In genomic region chr12:20213851-20214250, GRCh38 we compare ENCODE assay signal across 21 cellular contexts.
DNase-seq lines count a peak whose midpoint lies in the region; ATAC-seq, FAIRE-seq and TF ChIP-seq lines count a peak whose summit lies in the region.
"Had no signal": no experiment of that assay in that cellular context is flagged by ENCODE, and none has a peak within 500 bp of the region (broad histone marks: within the 10 kb centered on the region; RNA-seq: fewer than 3 reads in every experiment).

No MANE protein-coding gene starts in this region.

- intact Hi-C loops in IMR-90 (cut with micrococcal nuclease) = loop anchor here (2.0 to 5.0 kb wide), 3 partner anchors 19 to 477 kb away; no protein-coding TSS in a partner anchor

- H2BK12ac ChIP-seq in trophoblast cell (ENCODE audit: low read length) = no peak overlapping the region

- WGBS in IMR-90 (ENCODE audit: extremely low coverage in 2 of 2, insufficient read length in 1 of 2), 2 experiments = no CpG with 5 or more reads among the region's 5 CpGs
- WGBS in trophoblast cell (ENCODE audit: extremely low coverage, insufficient coverage, insufficient read length) = no CpG with 5 or more reads among the region's 5 CpGs

- H3K27ac ChIP-seq in IMR-90 (ENCODE audit: insufficient read depth, low read length) = no peak overlapping the region
- H3K27ac ChIP-seq in astrocyte (ENCODE audit: low read depth, low read length) = peak overlapping the region; percentile 91
- peak overlapping the region; percentile 39 for H3K27ac ChIP-seq in trophoblast cell (ENCODE audit: low read depth, low read length)
- H3K27ac ChIP-seq: right lobe of liver had no signal

- H3K4ac ChIP-seq in IMR-90 (ENCODE audit: low read depth, low read length) (no peak overlapping the region), trophoblast cell (ENCODE audit: low read depth, low read length) (no peak overlapping the region)

- CTCF ChIA-PET in IMR-90 (lab: Yijun Ruan, JAX) = no interaction called here
- CTCF ChIA-PET in activated CD4-positive, alpha-beta T cell treated with anti-CD3 and anti-CD28 coated beads, Interleukin-2, amount 10 ng/mL, durations not matched to agents 7 days and 5 days (lab: Charles Lee) = no interaction called here

- no peak overlapping the region for H3K4me3 Mint-ChIP-seq in astrocyte (ENCODE audit: unreplicated experiment)
- no peak overlapping the region for H3K4me3 Mint-ChIP-seq in activated CD4-positive, alpha-beta T cell treated with anti-CD3 and anti-CD28 coated beads, Interleukin-2, amount 10 ng/mL, durations not matched to agents 7 days and 5 days
- H3K4me3 Mint-ChIP-seq in stimulated activated effector memory CD8-positive, alpha-beta T cell treated with anti-CD3 and anti-CD28 coated beads, Interleukin-12 subunit alpha, Interleukin-12 subunit beta, amount 100 ng/mL, for 72 hours = no peak overlapping the region
- H3K4me3 Mint-ChIP-seq: activated T-cell treated with anti-CD3 and anti-CD28 coated beads, Interleukin-2, amount 50 U/mL, for 72 hours; CD8-positive, alpha-beta memory T cell; stimulated activated naive CD8-positive, alpha-beta T cell treated with anti-CD3 and anti-CD28 coated beads, Interleukin-15, Interleukin-2, amounts not matched to agents 100 ng/mL and 50 ng/mL, for 24 hours; T-helper 17 cell; WTC11 had no signal

- H3K9me3 Mint-ChIP-seq in astrocyte (ENCODE audit: unreplicated experiment) = peaks cover 12% of the 10 kb centered on the region
- H3K9me3 Mint-ChIP-seq in activated CD4-positive, alpha-beta T cell treated with anti-CD3 and anti-CD28 coated beads, Interleukin-2, amount 10 ng/mL, durations not matched to agents 7 days and 5 days = peaks cover 6% of the 10 kb centered on the region
- H3K9me3 Mint-ChIP-seq in stimulated activated effector memory CD8-positive, alpha-beta T cell treated with anti-CD3 and anti-CD28 coated beads, Interleukin-12 subunit alpha, Interleukin-12 subunit beta, amount 100 ng/mL, for 72 hours = peaks cover 4% of the 10 kb centered on the region
- H3K9me3 Mint-ChIP-seq: CD8-positive, alpha-beta memory T cell had no signal

- H3K23ac ChIP-seq in IMR-90 (ENCODE audit: low read depth, low read length) (no peak overlapping the region), trophoblast cell (ENCODE audit: low read length) (no peak overlapping the region)

- H4K12ac ChIP-seq in trophoblast cell (ENCODE audit: low read depth, low read length) = no peak overlapping the region

- H3K27me3 ChIP-seq in IMR-90 (ENCODE audit: control insufficient read depth, insufficient read depth, low read length) = no peaks in the 10 kb centered on the region
- H3K27me3 ChIP-seq in astrocyte (ENCODE audit: insufficient read depth, low read length) = no peaks in the 10 kb centered on the region
- H3K27me3 ChIP-seq in trophoblast cell (ENCODE audit: insufficient read depth, low read length) = no peaks in the 10 kb centered on the region
- H3K27me3 ChIP-seq: right lobe of liver had no signal

- no TSS peak for BruUV-seq in IMR-90 (replicated peaks; lab: Mats Ljungman, UMichigan)

- H3K4me1 ChIP-seq in IMR-90 (ENCODE audit: control insufficient read depth, insufficient read depth, low read length) (peaks cover 1% of the 10 kb centered on the region), astrocyte (ENCODE audit: insufficient read depth, low read length) (peaks cover 17% of the 10 kb centered on the region), trophoblast cell (ENCODE audit: control insufficient read depth in 1 of 2, insufficient read depth in 2 of 2, low read length in 2 of 2) (no peaks in the 10 kb centered on the region)

- H3K4me2 ChIP-seq in IMR-90 (ENCODE audit: low read depth, low read length) (no peak overlapping the region), astrocyte (ENCODE audit: low read length) (no peak overlapping the region), trophoblast cell (ENCODE audit: low read length) (no peak overlapping the region)

- H4K20me1 ChIP-seq in IMR-90 (ENCODE audit: insufficient read depth, low read length) (no peaks in the 10 kb centered on the region), astrocyte (ENCODE audit: insufficient read depth, low read length) (no peaks in the 10 kb centered on the region)

- H3K27ac Mint-ChIP-seq in astrocyte (ENCODE audit: unreplicated experiment) = no peak overlapping the region
- H3K27ac Mint-ChIP-seq in activated CD4-positive, alpha-beta T cell treated with anti-CD3 and anti-CD28 coated beads, Interleukin-2, amount 10 ng/mL, durations not matched to agents 7 days and 5 days = no peak overlapping the region
- no peak overlapping the region for H3K27ac Mint-ChIP-seq in stimulated activated effector memory CD8-positive, alpha-beta T cell treated with anti-CD3 and anti-CD28 coated beads, Interleukin-12 subunit alpha, Interleukin-12 subunit beta, amount 100 ng/mL, for 72 hours
- H3K27ac Mint-ChIP-seq: activated naive CD4-positive, alpha-beta T cell treated with anti-CD3 and anti-CD28 coated beads, Interleukin-2, amount 50 U/mL, for 72 hours; activated T-cell treated with anti-CD3 and anti-CD28 coated beads, Interleukin-2, amount 50 U/mL, for 72 hours; CD8-positive, alpha-beta memory T cell; stimulated activated naive CD8-positive, alpha-beta T cell treated with anti-CD3 and anti-CD28 coated beads, Interleukin-15, Interleukin-2, amounts not matched to agents 100 ng/mL and 50 ng/mL, for 24 hours; T-helper 17 cell had no signal

- no peak overlapping the region for H3K56ac ChIP-seq in IMR-90 (ENCODE audit: extremely low read depth, insufficient read depth, low read length)

- no peak overlapping the region for H2AK9ac ChIP-seq in IMR-90 (replicated peaks; ENCODE audit: low read depth, low read length, poor library complexity)

- H3K18ac ChIP-seq in IMR-90 (ENCODE audit: low read depth, low read length) = no peak overlapping the region; the same call in 1 of the 2 replicates
- H3K18ac ChIP-seq in trophoblast cell (ENCODE audit: low read length) = no peak overlapping the region

- H3K9me3 ChIP-seq in IMR-90 (ENCODE audit: control insufficient read depth, insufficient read depth, low read length) (no peaks in the 10 kb centered on the region), astrocyte (ENCODE audit: insufficient read depth, low read depth, low read length) (no peaks in the 10 kb centered on the region), trophoblast cell (ENCODE audit: insufficient read depth, low read depth, low read length) (no peaks in the 10 kb centered on the region)
- H3K9me3 ChIP-seq: right lobe of liver had no signal

- POLR2A ChIA-PET in IMR-90 (lab: Charles Lee; ENCODE audit: unreplicated experiment) = no interaction called here
- POLR2A ChIA-PET in activated CD4-positive, alpha-beta T cell treated with anti-CD3 and anti-CD28 coated beads, Interleukin-2, amount 10 ng/mL, durations not matched to agents 7 days and 5 days (lab: Charles Lee) = no interaction called here

- H4K91ac ChIP-seq in IMR-90 (ENCODE audit: insufficient read depth, low read depth, low read length) (no peak overlapping the region), trophoblast cell (ENCODE audit: low read depth, low read length) (no peak overlapping the region)

- no peaks in the 10 kb centered on the region for H3K79me2 ChIP-seq in astrocyte (ENCODE audit: insufficient read depth, low read length)
- H3K79me2 ChIP-seq in trophoblast cell (ENCODE audit: control insufficient read depth, insufficient read depth, low read length, poor library complexity) = no peaks in the 10 kb centered on the region

- H3K14ac ChIP-seq in IMR-90 (replicated peaks; ENCODE audit: low read depth, low read length) (no peak overlapping the region), trophoblast cell (ENCODE audit: low read length) (no peak overlapping the region)

- H2BK120ac ChIP-seq in IMR-90 (ENCODE audit: low read depth, low read length) = no peak overlapping the region
- no peak overlapping the region for H2BK120ac ChIP-seq in trophoblast cell (ENCODE audit: insufficient read depth, low read length, poor library complexity)

- no peak for DNase-seq in IMR-90
- DNase-seq in astrocyte (ENCODE audit: low read depth) = no peak
- DNase-seq in fibroblast of the aortic adventitia (ENCODE audit: low read depth) = peak; percentile 39
- DNase-seq in trophoblast cell = no peak
- no peak for DNase-seq in HuH-7 (ENCODE audit: low spot score)
- no peak for DNase-seq in activated CD4-positive, alpha-beta T cell treated with anti-CD3 and anti-CD28 coated beads, Interleukin-2, amount 10 ng/mL, durations not matched to agents 7 days and 5 days
- no peak for DNase-seq in stimulated activated effector memory CD8-positive, alpha-beta T cell treated with anti-CD3 and anti-CD28 coated beads, Interleukin-12 subunit alpha, Interleukin-12 subunit beta, amount 100 ng/mL, for 72 hours (ENCODE audit: low spot score in 2 of 2)
- DNase-seq: activated T-cell treated with anti-CD3 and anti-CD28 coated beads, Interleukin-2, amount 50 U/mL, for 72 hours; CD8-positive, alpha-beta memory T cell; DND-41; KBM-7; NCI-H1092 treated with DMSO at 0.1 percent for 48 hours; NCI-H510A; right lobe of liver; SHP77; stimulated activated CD4-positive, alpha-beta T cell treated with anti-CD3 and anti-CD28 coated beads, Interleukin-1b, Interleukin-23, amount 100 ng/mL, for 48 hours; T-helper 17 cell had no signal

- in situ Hi-C loops in IMR-90 (cut with MboI; ENCODE audit: low sequenced_read_pairs) = loop anchor here (10.0 to 25.0 kb wide), 2 partner anchors 302 to 469 kb away; no protein-coding TSS in a partner anchor

- no peak for FAIRE-seq in astrocyte (lab: Jason Lieb, UNC)

- H4K5ac ChIP-seq in IMR-90 (ENCODE audit: low read depth, low read length) = no peak overlapping the region

- H4K8ac ChIP-seq in IMR-90 (ENCODE audit: low read depth in 2 of 2, low read length in 2 of 2) (no peak overlapping the region), trophoblast cell (ENCODE audit: low read depth, low read length) (no peak overlapping the region)

- H3K36me3 ChIP-seq in IMR-90 (ENCODE audit: control insufficient read depth, insufficient read depth, low read length) (no peaks in the 10 kb centered on the region), astrocyte (ENCODE audit: insufficient read depth, low read length) (no peaks in the 10 kb centered on the region), trophoblast cell (ENCODE audit: control insufficient read depth in 1 of 2, insufficient read depth in 2 of 2, low read length in 2 of 2) (peaks cover 0 to 2% of the 10 kb centered on the region in 2 experiments)
- H3K36me3 ChIP-seq: right lobe of liver had no signal

- no peaks in the 10 kb centered on the region for H3K27me3 Mint-ChIP-seq in astrocyte (ENCODE audit: low read depth, unreplicated experiment)
- H3K27me3 Mint-ChIP-seq in activated CD4-positive, alpha-beta T cell treated with anti-CD3 and anti-CD28 coated beads, Interleukin-2, amount 10 ng/mL, durations not matched to agents 7 days and 5 days = no peaks in the 10 kb centered on the region
- H3K27me3 Mint-ChIP-seq: CD8-positive, alpha-beta memory T cell; T-helper 17 cell had no signal

- dilution Hi-C loops in IMR-90 (cut with HindIII; ENCODE audit: low sequenced_read_pairs, unreplicated experiment) = no loop called here

- no peak for TF ChIP-seq CTCF in IMR-90 (conservative IDR thresholded peaks at IDR 0.05; ENCODE audit: low read depth, low read length)
- TF ChIP-seq CTCF in astrocyte (IDR thresholded peaks at IDR 0.05; ENCODE audit: insufficient read depth, low read depth, low read length) = no peak
- TF ChIP-seq CTCF in fibroblast of the aortic adventitia (IDR thresholded peaks at IDR 0.05; ENCODE audit: insufficient read depth, low read length) = no peak

- peaks cover 17% of the 10 kb centered on the region for H3K4me1 Mint-ChIP-seq in astrocyte (ENCODE audit: low read depth, unreplicated experiment)
- H3K4me1 Mint-ChIP-seq in activated CD4-positive, alpha-beta T cell treated with anti-CD3 and anti-CD28 coated beads, Interleukin-2, amount 10 ng/mL, durations not matched to agents 7 days and 5 days = no peaks in the 10 kb centered on the region
- H3K4me1 Mint-ChIP-seq in stimulated activated effector memory CD8-positive, alpha-beta T cell treated with anti-CD3 and anti-CD28 coated beads, Interleukin-12 subunit alpha, Interleukin-12 subunit beta, amount 100 ng/mL, for 72 hours = no peaks in the 10 kb centered on the region
- H3K4me1 Mint-ChIP-seq: CD8-positive, alpha-beta memory T cell; T-helper 17 cell had no signal

- no peak for ATAC-seq in IMR-90 (ENCODE audit: low read depth)
- ATAC-seq in HG03520 (IDR thresholded peaks at IDR 0.05; ENCODE audit: unreplicated experiment) = no peak
- no peak for ATAC-seq in stimulated activated effector memory CD8-positive, alpha-beta T cell treated with anti-CD3 and anti-CD28 coated beads, Interleukin-12 subunit alpha, Interleukin-12 subunit beta, amount 100 ng/mL, for 72 hours
- ATAC-seq: activated naive CD4-positive, alpha-beta T cell treated with anti-CD3 and anti-CD28 coated beads, Interleukin-2, amount 50 U/mL, for 72 hours; activated T-cell treated with anti-CD3 and anti-CD28 coated beads, Interleukin-2, amount 50 U/mL, for 72 hours; T-helper 17 cell; WTC11 had no signal

- no peaks in the 10 kb centered on the region for H3K36me3 Mint-ChIP-seq in astrocyte (ENCODE audit: low read depth, unreplicated experiment)
- H3K36me3 Mint-ChIP-seq in activated CD4-positive, alpha-beta T cell treated with anti-CD3 and anti-CD28 coated beads, Interleukin-2, amount 10 ng/mL, durations not matched to agents 7 days and 5 days (ENCODE audit: low read depth) = no peaks in the 10 kb centered on the region
- no peaks in the 10 kb centered on the region for H3K36me3 Mint-ChIP-seq in stimulated activated effector memory CD8-positive, alpha-beta T cell treated with anti-CD3 and anti-CD28 coated beads, Interleukin-12 subunit alpha, Interleukin-12 subunit beta, amount 100 ng/mL, for 72 hours
- H3K36me3 Mint-ChIP-seq: activated naive CD4-positive, alpha-beta T cell treated with anti-CD3 and anti-CD28 coated beads, Interleukin-2, amount 50 U/mL, for 72 hours; WTC11 had no signal

- H3K9me1 ChIP-seq in IMR-90 (ENCODE audit: insufficient read depth, low read length) = 0 out of 2 replicates have a peak, but pooled peaks cover 4% of the 10 kb centered on the region

- H2AFZ ChIP-seq in IMR-90 (replicated peaks; ENCODE audit: low read length, poor library complexity) = no peak overlapping the region
- H2AFZ ChIP-seq in astrocyte (ENCODE audit: low read depth, low read length) = no peak overlapping the region
- no peak overlapping the region for H2AFZ ChIP-seq in trophoblast cell (ENCODE audit: insufficient read depth, low read length, poor library complexity)

- H3K4me3 ChIP-seq in IMR-90 (ENCODE audit: insufficient read depth, low read depth, low read length) (no peak overlapping the region), astrocyte (ENCODE audit: insufficient read depth, low read depth, low read length) (no peak overlapping the region), fibroblast of the aortic adventitia (ENCODE audit: low read depth, low read length) (no peak overlapping the region), trophoblast cell (ENCODE audit: low read depth, low read length) (no peak overlapping the region)
- H3K4me3 ChIP-seq: right lobe of liver had no signal

- H2BK15ac ChIP-seq in IMR-90 (ENCODE audit: low read depth, low read length) = 0 out of 3 replicates have a peak overlapping the region, but pooled peaks have one; percentile 16

- H3K79me1 ChIP-seq in IMR-90 (ENCODE audit: low read depth in 1 of 2, low read length in 2 of 2) (no peaks in the 10 kb centered on the region), trophoblast cell (ENCODE audit: low read length) (peaks cover 14% of the 10 kb centered on the region)

- H2BK5ac ChIP-seq in IMR-90 (ENCODE audit: low read depth, low read length, poor library complexity, severe bottlenecking) = no peak overlapping the region
- no peak overlapping the region for H2BK5ac ChIP-seq in trophoblast cell (ENCODE audit: low read depth, low read length, poor library complexity)

- H2AK5ac ChIP-seq in IMR-90 (ENCODE audit: low read depth, low read length) (no peak overlapping the region), trophoblast cell (ENCODE audit: low read length) (no peak overlapping the region)

- H2BK20ac ChIP-seq in IMR-90 (ENCODE audit: low read depth, low read length) = no peak overlapping the region

- TF ChIP-seq POLR2A in IMR-90 (IDR thresholded peaks at IDR 0.05; ENCODE audit: low read depth, low read length) = no peak

- H3K9ac ChIP-seq in IMR-90 (ENCODE audit: low read depth, low read length) = no peak overlapping the region
- no peak overlapping the region for H3K9ac ChIP-seq in astrocyte (ENCODE audit: low read length)
- no peak overlapping the region for H3K9ac ChIP-seq in trophoblast cell (ENCODE audit: low read length)

- TF ChIP-seq RAD21 in IMR-90 (IDR thresholded peaks at IDR 0.05; ENCODE audit: low read length) = no peak
